ENCODE assay signal across 12 cellular contexts in the genomic region with DNA sequence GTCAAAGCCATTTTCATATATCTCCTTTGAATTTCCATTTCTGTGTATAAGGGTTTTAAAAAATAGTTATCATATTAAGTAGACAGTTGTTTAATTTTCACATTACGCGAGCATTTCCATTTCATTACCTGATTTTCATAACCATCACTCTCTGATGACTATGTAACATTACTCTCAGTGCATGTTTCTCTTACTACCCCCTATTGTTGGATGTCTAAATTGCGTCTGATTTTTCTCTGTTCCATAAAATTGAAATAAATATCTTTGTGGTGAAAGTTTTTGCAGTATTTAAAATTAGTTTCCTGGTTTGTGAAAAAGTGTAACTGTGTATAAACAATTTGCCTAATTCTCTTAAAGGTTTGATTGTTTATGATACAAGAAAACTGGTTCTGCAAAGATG.
DNase-seq lines count a peak whose midpoint lies in the region; ATAC-seq, FAIRE-seq and TF ChIP-seq lines count a peak whose summit lies in the region.
"Had no signal": no experiment of that assay in that cellular context is flagged by ENCODE, and none has a peak within 500 bp of the region (broad histone marks: within the 10 kb centered on the region; RNA-seq: fewer than 3 reads in every experiment).

No MANE protein-coding gene starts in this region.

- peak; percentile 55 for FAIRE-seq in small intestine (lab: Jason Lieb, UNC)

- H3K27me3 Mint-ChIP-seq in MCF 10A (ENCODE audit: insufficient read depth, unreplicated experiment), result no peaks in the 10 kb centered on the region
- H3K27me3 Mint-ChIP-seq in endothelial cell (ENCODE audit: unreplicated experiment), result peaks cover 1% of the 10 kb centered on the region

- no peaks in the 10 kb centered on the region for H3K4me1 Mint-ChIP-seq in MCF 10A (ENCODE audit: insufficient read depth, unreplicated experiment)
- peaks cover 13% of the 10 kb centered on the region for H3K4me1 Mint-ChIP-seq in endothelial cell (ENCODE audit: unreplicated experiment)
- H3K4me1 Mint-ChIP-seq: CD14-positive monocyte had no signal

- H3K4me3 Mint-ChIP-seq in MCF 10A (ENCODE audit: unreplicated experiment) (no peak overlapping the region), endothelial cell (ENCODE audit: unreplicated experiment) (no peak overlapping the region)
- H3K4me3 Mint-ChIP-seq: CD14-positive monocyte had no signal

- H3K4me1 ChIP-seq in breast epithelium (no peaks in the 10 kb centered on the region), small intestine (ENCODE audit: control insufficient read depth in 2 of 2, insufficient read depth in 1 of 2, low read depth in 1 of 2, low read length in 1 of 2) (no peaks in the 10 kb centered on the region)
- H3K4me1 ChIP-seq: esophagus squamous epithelium had no signal

- H3K27me3 ChIP-seq in breast epithelium (no peaks in the 10 kb centered on the region), small intestine (ENCODE audit: control insufficient read depth in 2 of 2, insufficient read depth in 2 of 2, low read length in 2 of 2) (no peaks in the 10 kb centered on the region)
- H3K27me3 ChIP-seq: esophagus squamous epithelium, tibial artery had no signal

- no peak for DNase-seq in MCF 10A (ENCODE audit: unreplicated experiment)
- no peak for DNase-seq in breast epithelium (ENCODE audit: low spot score in 2 of 2)
- peak; percentile 5 for DNase-seq in NCI-H460 (ENCODE audit: extremely low read depth, low read depth)
- DNase-seq in endothelial cell (ENCODE audit: low spot score), result no peak
- DNase-seq in small intestine, result no peak
- no peak for DNase-seq in islet precursor cell
- no peak for DNase-seq in erythroblast (lab: John Stamatoyannopoulos, UW)
- DNase-seq: amniotic stem cell, esophagus squamous epithelium, tibial artery had no signal

- peak; percentile 35 for TF ChIP-seq CTCF in MCF 10A (IDR thresholded peaks at IDR 0.05; ENCODE audit: unreplicated experiment)
- peak in 1 of 3 donors; percentile 15 for TF ChIP-seq CTCF in breast epithelium (IDR thresholded peaks at IDR 0.05)
- peak; percentile 50 for TF ChIP-seq CTCF in endothelial cell (IDR thresholded peaks at IDR 0.05; ENCODE audit: unreplicated experiment)

- peaks cover 67% of the 10 kb centered on the region for H3K36me3 Mint-ChIP-seq in MCF 10A (ENCODE audit: insufficient read depth, unreplicated experiment)
- H3K36me3 Mint-ChIP-seq in endothelial cell (ENCODE audit: low read depth, unreplicated experiment), result peaks cover 54% of the 10 kb centered on the region
- H3K36me3 Mint-ChIP-seq: CD14-positive monocyte had no signal

- intact Hi-C loops in MCF 10A (cut with micrococcal nuclease) (loop anchor here (1.0 kb wide), 2 partner anchors 124 to 204 kb away; a partner anchor contains a TSS), breast epithelium (cut with DNase I; ENCODE audit: low total_unique reads) (no loop called here)

- H3K27ac Mint-ChIP-seq in MCF 10A (ENCODE audit: low read depth, unreplicated experiment) (no peak overlapping the region), endothelial cell (ENCODE audit: unreplicated experiment) (no peak overlapping the region)
- H3K27ac Mint-ChIP-seq: CD14-positive monocyte had no signal

- H3K27ac ChIP-seq in breast epithelium (no peak overlapping the region), small intestine (ENCODE audit: low read depth in 1 of 2, low read length in 1 of 2) (no peak overlapping the region)
- H3K27ac ChIP-seq: esophagus squamous epithelium had no signal

- TF ChIP-seq POLR2A in breast epithelium (IDR thresholded peaks at IDR 0.05) (no peak), erythroblast (IDR thresholded peaks at IDR 0.05; ENCODE audit: low read length) (no peak)

- ATAC-seq in GM21576 (IDR thresholded peaks at IDR 0.05; ENCODE audit: unreplicated experiment), result no peak

- H3K36me3 ChIP-seq in breast epithelium (no peaks in the 10 kb centered on the region), small intestine (ENCODE audit: control insufficient read depth in 2 of 2, insufficient read depth in 2 of 2, low read length in 2 of 2) (peaks cover 0 to 2% of the 10 kb centered on the region in 2 donors)

- CTCF ChIA-PET in MCF 10A (lab: Yijun Ruan, JAX), result interaction anchor here (0.7 to 0.9 kb wide), 3 partner anchors 198 to 265 kb away, joined by 3 read pairs; no protein-coding TSS in a partner anchor

- H3K9me3 ChIP-seq in breast epithelium, result no peaks in the 10 kb centered on the region
- no peaks in the 10 kb centered on the region for H3K9me3 ChIP-seq in small intestine (ENCODE audit: control insufficient read depth, low read depth)
- H3K9me3 ChIP-seq: esophagus squamous epithelium, tibial artery had no signal

- H3K9me3 Mint-ChIP-seq in MCF 10A (ENCODE audit: unreplicated experiment) (no peaks in the 10 kb centered on the region), endothelial cell (ENCODE audit: unreplicated experiment) (no peaks in the 10 kb centered on the region)

- no TSS peak for BruUV-seq in MCF 10A (replicated peaks; lab: Mats Ljungman, UMichigan)

- POLR2A ChIA-PET in MCF 10A (lab: Yijun Ruan, JAX), result no interaction called here

- H3K4me3 ChIP-seq in breast epithelium, result no peak overlapping the region
- H3K4me3 ChIP-seq in small intestine (ENCODE audit: low read depth in 1 of 2, low read length in 2 of 2), result no peak overlapping the region
- H3K4me3 ChIP-seq: esophagus squamous epithelium, tibial artery had no signal

- WGBS in small intestine, 3 donors, result 84 to 90% (median 89%) methylated on average over 3 of the region's 3 CpGs
